ENCODE assay signal across 2 cellular contexts in the genomic region with DNA sequence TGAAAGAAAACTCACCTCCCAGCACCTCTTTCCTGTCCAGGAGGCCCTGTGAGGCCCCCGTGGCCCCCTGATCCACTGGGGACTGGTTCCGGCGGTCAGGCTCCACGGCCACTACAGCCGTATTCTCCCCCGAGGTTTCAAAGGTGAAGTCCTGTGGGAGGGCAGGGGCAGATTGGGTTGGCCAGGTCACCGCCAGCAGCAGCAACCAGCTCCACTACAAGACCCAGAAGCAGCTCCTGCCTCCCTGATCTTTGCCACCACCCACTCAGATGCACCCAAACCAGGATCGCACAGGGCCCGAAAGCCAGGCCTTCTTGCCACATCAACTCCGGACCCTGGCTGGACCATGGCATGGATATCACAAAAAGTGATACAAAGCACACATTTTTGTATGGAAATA.
A peak's percentile ranks its signal among the peaks of the same experiment; 100 is the strongest.
TF ChIP-seq lines count a peak whose summit lies in the region.

No MANE protein-coding gene starts in this region.

TF ChIP-seq in liver, 16 proteins besides CTCF, POLR2A, EP300 and RAD21 (continued from another document):
- TF ChIP-seq REST (IDR thresholded peaks at IDR 0.05) (peak; percentile 44), SP1 (IDR thresholded peaks at IDR 0.05) (peak; percentile 41), HNF4G (IDR thresholded peaks at IDR 0.05) (peak; percentile 24), HNF4A (conservative IDR thresholded peaks at IDR 0.05) (peak; percentile 62 to 65)

TF ChIP-seq in HepG2, 621 proteins besides CTCF, POLR2A, EP300 and RAD21 (continued from another document):
- no peak for TF ChIP-seq ZNF580 (CRISPR knock-in tag; IDR thresholded peaks at IDR 0.05; ENCODE audit: borderline replicate concordance, low read depth)
- TF ChIP-seq SRSF9 (IDR thresholded peaks at IDR 0.05; ENCODE audit: borderline replicate concordance, insufficient read depth, low read depth, low read length, poor library complexity, severe bottlenecking): no peak
- no peak for TF ChIP-seq PHF20 (CRISPR knock-in tag; IDR thresholded peaks at IDR 0.05)
- TF ChIP-seq SP4 (CRISPR knock-in tag; IDR thresholded peaks at IDR 0.05): no peak
- TF ChIP-seq HMGXB3 (CRISPR knock-in tag; IDR thresholded peaks at IDR 0.05; ENCODE audit: borderline replicate concordance): no peak
- TF ChIP-seq TBX3 (IDR thresholded peaks at IDR 0.05; ENCODE audit: borderline replicate concordance): no peak
TF ChIP-seq in HepG2: peak in this region for 0.
